Comparison of ENCODE assay signal across 1 cellular context in the genomic region with DNA sequence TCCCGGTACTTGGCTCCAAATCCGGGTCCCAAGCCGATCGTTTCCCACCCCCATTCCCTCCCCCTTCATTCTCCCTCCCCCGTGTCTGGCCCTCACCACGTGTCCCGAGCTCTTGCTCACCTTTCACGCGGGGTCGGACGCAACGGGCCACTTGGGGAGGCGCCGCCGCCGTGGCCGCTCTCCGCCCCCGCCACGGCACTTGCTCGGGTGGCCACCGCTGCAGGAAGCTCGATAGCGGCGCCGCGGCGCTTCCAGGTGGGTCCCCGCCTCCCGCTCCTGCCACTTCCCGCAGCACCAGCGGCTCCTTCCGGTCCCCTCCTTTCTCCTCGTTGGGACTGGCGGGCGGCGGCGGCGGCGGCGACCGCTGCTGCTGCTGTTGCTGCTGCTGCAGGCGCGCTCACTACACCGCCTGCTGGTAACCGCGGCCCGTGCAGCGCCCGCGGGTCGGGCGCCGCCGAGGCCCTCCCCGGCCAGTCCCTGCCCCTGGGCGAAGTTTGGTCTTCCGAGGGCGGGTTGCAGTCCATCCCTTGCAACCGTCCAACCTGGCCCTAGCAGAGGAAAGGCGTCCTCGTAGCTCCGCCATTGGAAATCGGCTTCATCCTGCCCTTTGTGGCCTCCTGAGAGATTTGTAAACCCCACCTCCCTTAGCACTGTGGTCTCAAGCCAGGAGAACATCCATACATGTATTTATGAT.
TF ChIP-seq lines count a peak whose summit lies in the region.

No MANE protein-coding gene starts in this region.

TF ChIP-seq in GM12878, 131 proteins besides CTCF, POLR2A, EP300 and RAD21 (continued from another document and continues in another):
- TF ChIP-seq NBN (IDR thresholded peaks at IDR 0.05): no peak
- TF ChIP-seq, protein P1, sequence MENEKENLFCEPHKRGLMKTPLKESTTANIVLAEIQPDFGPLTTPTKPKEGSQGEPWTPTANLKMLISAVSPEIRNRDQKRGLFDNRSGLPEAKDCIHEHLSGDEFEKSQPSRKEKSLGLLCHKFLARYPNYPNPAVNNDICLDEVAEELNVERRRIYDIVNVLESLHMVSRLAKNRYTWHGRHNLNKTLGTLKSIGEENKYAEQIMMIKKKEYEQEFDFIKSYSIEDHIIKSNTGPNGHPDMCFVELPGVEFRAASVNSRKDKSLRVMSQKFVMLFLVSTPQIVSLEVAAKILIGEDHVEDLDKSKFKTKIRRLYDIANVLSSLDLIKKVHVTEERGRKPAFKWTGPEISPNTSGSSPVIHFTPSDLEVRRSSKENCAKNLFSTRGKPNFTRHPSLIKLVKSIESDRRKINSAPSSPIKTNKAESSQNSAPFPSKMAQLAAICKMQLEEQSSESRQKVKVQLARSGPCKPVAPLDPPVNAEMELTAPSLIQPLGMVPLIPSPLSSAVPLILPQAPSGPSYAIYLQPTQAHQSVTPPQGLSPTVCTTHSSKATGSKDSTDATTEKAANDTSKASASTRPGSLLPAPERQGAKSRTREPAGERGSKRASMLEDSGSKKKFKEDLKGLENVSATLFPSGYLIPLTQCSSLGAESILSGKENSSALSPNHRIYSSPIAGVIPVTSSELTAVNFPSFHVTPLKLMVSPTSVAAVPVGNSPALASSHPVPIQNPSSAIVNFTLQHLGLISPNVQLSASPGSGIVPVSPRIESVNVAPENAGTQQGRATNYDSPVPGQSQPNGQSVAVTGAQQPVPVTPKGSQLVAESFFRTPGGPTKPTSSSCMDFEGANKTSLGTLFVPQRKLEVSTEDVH (IDR thresholded peaks at IDR 0.05; ENCODE audit: low read depth, partially characterized antibody): no peak
- no peak for TF ChIP-seq IRF4 (IDR thresholded peaks at IDR 0.05; ENCODE audit: low read depth, low read length)
- peak; percentile 2 to 82 for TF ChIP-seq EGR1 (IDR thresholded peaks at IDR 0.05; ENCODE audit: borderline replicate concordance in 1 of 2, low read depth in 2 of 2, low read length in 2 of 2)
- TF ChIP-seq CREB1 (IDR thresholded peaks at IDR 0.05; ENCODE audit: low read depth): 0 out of 2 replicates have a peak, but pooled peaks have one; percentile 25
- peak; percentile 37; the same call in 1 of the 2 replicates for TF ChIP-seq SMC3 (IDR thresholded peaks at IDR 0.05; ENCODE audit: borderline replicate concordance, low read length)
- TF ChIP-seq ZNF384 (IDR thresholded peaks at IDR 0.05; ENCODE audit: borderline replicate concordance, low read depth, low read length): no peak
- peak; percentile 39; the same call in 1 of the 2 replicates for TF ChIP-seq ZNF24 (IDR thresholded peaks at IDR 0.05)
- TF ChIP-seq, protein P2, sequence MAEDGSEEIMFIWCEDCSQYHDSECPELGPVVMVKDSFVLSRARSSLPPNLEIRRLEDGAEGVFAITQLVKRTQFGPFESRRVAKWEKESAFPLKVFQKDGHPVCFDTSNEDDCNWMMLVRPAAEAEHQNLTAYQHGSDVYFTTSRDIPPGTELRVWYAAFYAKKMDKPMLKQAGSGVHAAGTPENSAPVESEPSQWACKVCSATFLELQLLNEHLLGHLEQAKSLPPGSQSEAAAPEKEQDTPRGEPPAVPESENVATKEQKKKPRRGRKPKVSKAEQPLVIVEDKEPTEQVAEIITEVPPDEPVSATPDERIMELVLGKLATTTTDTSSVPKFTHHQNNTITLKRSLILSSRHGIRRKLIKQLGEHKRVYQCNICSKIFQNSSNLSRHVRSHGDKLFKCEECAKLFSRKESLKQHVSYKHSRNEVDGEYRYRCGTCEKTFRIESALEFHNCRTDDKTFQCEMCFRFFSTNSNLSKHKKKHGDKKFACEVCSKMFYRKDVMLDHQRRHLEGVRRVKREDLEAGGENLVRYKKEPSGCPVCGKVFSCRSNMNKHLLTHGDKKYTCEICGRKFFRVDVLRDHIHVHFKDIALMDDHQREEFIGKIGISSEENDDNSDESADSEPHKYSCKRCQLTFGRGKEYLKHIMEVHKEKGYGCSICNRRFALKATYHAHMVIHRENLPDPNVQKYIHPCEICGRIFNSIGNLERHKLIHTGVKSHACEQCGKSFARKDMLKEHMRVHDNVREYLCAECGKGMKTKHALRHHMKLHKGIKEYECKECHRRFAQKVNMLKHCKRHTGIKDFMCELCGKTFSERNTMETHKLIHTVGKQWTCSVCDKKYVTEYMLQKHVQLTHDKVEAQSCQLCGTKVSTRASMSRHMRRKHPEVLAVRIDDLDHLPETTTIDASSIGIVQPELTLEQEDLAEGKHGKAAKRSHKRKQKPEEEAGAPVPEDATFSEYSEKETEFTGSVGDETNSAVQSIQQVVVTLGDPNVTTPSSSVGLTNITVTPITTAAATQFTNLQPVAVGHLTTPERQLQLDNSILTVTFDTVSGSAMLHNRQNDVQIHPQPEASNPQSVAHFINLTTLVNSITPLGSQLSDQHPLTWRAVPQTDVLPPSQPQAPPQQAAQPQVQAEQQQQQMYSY (CRISPR knock-in tag; IDR thresholded peaks at IDR 0.05): no peak
- no peak for TF ChIP-seq ZNF274 (IDR thresholded peaks at IDR 0.05; ENCODE audit: insufficient read depth, insufficient read length)
- peak; percentile 64; the same call in 1 of the 3 replicates for TF ChIP-seq POU2F2 (IDR thresholded peaks at IDR 0.05; ENCODE audit: borderline replicate concordance, low read depth, low read length)
- no peak for TF ChIP-seq ZNF217 (IDR thresholded peaks at IDR 0.05)
- TF ChIP-seq SREBF1 (IDR thresholded peaks at IDR 0.05; ENCODE audit: low read length): no peak
- TF ChIP-seq, protein P3, sequence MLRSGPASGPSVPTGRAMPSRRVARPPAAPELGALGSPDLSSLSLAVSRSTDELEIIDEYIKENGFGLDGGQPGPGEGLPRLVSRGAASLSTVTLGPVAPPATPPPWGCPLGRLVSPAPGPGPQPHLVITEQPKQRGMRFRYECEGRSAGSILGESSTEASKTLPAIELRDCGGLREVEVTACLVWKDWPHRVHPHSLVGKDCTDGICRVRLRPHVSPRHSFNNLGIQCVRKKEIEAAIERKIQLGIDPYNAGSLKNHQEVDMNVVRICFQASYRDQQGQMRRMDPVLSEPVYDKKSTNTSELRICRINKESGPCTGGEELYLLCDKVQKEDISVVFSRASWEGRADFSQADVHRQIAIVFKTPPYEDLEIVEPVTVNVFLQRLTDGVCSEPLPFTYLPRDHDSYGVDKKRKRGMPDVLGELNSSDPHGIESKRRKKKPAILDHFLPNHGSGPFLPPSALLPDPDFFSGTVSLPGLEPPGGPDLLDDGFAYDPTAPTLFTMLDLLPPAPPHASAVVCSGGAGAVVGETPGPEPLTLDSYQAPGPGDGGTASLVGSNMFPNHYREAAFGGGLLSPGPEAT (IDR thresholded peaks at IDR 0.05; ENCODE audit: low read depth): peak; percentile 24; the same call in 1 of the 2 replicates
- TF ChIP-seq, protein P4, sequence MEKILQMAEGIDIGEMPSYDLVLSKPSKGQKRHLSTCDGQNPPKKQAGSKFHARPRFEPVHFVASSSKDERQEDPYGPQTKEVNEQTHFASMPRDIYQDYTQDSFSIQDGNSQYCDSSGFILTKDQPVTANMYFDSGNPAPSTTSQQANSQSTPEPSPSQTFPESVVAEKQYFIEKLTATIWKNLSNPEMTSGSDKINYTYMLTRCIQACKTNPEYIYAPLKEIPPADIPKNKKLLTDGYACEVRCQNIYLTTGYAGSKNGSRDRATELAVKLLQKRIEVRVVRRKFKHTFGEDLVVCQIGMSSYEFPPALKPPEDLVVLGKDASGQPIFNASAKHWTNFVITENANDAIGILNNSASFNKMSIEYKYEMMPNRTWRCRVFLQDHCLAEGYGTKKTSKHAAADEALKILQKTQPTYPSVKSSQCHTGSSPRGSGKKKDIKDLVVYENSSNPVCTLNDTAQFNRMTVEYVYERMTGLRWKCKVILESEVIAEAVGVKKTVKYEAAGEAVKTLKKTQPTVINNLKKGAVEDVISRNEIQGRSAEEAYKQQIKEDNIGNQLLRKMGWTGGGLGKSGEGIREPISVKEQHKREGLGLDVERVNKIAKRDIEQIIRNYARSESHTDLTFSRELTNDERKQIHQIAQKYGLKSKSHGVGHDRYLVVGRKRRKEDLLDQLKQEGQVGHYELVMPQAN (conservative IDR thresholded peaks at IDR 0.05): peak; percentile 70
- peak; percentile 88; the same call in 1 of the 2 replicates for TF ChIP-seq CBX5 (IDR thresholded peaks at IDR 0.05; ENCODE audit: low read depth)
- TF ChIP-seq, protein P5, sequence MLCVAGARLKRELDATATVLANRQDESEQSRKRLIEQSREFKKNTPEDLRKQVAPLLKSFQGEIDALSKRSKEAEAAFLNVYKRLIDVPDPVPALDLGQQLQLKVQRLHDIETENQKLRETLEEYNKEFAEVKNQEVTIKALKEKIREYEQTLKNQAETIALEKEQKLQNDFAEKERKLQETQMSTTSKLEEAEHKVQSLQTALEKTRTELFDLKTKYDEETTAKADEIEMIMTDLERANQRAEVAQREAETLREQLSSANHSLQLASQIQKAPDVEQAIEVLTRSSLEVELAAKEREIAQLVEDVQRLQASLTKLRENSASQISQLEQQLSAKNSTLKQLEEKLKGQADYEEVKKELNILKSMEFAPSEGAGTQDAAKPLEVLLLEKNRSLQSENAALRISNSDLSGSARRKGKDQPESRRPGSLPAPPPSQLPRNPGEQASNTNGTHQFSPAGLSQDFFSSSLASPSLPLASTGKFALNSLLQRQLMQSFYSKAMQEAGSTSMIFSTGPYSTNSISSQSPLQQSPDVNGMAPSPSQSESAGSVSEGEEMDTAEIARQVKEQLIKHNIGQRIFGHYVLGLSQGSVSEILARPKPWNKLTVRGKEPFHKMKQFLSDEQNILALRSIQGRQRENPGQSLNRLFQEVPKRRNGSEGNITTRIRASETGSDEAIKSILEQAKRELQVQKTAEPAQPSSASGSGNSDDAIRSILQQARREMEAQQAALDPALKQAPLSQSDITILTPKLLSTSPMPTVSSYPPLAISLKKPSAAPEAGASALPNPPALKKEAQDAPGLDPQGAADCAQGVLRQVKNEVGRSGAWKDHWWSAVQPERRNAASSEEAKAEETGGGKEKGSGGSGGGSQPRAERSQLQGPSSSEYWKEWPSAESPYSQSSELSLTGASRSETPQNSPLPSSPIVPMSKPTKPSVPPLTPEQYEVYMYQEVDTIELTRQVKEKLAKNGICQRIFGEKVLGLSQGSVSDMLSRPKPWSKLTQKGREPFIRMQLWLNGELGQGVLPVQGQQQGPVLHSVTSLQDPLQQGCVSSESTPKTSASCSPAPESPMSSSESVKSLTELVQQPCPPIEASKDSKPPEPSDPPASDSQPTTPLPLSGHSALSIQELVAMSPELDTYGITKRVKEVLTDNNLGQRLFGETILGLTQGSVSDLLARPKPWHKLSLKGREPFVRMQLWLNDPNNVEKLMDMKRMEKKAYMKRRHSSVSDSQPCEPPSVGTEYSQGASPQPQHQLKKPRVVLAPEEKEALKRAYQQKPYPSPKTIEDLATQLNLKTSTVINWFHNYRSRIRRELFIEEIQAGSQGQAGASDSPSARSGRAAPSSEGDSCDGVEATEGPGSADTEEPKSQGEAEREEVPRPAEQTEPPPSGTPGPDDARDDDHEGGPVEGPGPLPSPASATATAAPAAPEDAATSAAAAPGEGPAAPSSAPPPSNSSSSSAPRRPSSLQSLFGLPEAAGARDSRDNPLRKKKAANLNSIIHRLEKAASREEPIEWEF (IDR thresholded peaks at IDR 0.05; ENCODE audit: insufficient replicate concordance, low read depth, low read length): no peak
- TF ChIP-seq, protein P6, sequence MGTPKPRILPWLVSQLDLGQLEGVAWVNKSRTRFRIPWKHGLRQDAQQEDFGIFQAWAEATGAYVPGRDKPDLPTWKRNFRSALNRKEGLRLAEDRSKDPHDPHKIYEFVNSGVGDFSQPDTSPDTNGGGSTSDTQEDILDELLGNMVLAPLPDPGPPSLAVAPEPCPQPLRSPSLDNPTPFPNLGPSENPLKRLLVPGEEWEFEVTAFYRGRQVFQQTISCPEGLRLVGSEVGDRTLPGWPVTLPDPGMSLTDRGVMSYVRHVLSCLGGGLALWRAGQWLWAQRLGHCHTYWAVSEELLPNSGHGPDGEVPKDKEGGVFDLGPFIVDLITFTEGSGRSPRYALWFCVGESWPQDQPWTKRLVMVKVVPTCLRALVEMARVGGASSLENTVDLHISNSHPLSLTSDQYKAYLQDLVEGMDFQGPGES (IDR thresholded peaks at IDR 0.05): no peak
- peak; percentile 70 to 74 for TF ChIP-seq IKZF2 (IDR thresholded peaks at IDR 0.05)
- TF ChIP-seq STAT3 (IDR thresholded peaks at IDR 0.05; ENCODE audit: low read depth, low read length): no peak
- TF ChIP-seq, protein P7, sequence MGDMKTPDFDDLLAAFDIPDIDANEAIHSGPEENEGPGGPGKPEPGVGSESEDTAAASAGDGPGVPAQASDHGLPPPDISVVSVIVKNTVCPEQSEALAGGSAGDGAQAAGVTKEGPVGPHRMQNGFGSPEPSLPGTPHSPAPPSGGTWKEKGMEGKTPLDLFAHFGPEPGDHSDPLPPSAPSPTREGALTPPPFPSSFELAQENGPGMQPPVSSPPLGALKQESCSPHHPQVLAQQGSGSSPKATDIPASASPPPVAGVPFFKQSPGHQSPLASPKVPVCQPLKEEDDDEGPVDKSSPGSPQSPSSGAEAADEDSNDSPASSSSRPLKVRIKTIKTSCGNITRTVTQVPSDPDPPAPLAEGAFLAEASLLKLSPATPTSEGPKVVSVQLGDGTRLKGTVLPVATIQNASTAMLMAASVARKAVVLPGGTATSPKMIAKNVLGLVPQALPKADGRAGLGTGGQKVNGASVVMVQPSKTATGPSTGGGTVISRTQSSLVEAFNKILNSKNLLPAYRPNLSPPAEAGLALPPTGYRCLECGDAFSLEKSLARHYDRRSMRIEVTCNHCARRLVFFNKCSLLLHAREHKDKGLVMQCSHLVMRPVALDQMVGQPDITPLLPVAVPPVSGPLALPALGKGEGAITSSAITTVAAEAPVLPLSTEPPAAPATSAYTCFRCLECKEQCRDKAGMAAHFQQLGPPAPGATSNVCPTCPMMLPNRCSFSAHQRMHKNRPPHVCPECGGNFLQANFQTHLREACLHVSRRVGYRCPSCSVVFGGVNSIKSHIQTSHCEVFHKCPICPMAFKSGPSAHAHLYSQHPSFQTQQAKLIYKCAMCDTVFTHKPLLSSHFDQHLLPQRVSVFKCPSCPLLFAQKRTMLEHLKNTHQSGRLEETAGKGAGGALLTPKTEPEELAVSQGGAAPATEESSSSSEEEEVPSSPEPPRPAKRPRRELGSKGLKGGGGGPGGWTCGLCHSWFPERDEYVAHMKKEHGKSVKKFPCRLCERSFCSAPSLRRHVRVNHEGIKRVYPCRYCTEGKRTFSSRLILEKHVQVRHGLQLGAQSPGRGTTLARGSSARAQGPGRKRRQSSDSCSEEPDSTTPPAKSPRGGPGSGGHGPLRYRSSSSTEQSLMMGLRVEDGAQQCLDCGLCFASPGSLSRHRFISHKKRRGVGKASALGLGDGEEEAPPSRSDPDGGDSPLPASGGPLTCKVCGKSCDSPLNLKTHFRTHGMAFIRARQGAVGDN (IDR thresholded peaks at IDR 0.05): peak; percentile 64
- TF ChIP-seq, protein P8, sequence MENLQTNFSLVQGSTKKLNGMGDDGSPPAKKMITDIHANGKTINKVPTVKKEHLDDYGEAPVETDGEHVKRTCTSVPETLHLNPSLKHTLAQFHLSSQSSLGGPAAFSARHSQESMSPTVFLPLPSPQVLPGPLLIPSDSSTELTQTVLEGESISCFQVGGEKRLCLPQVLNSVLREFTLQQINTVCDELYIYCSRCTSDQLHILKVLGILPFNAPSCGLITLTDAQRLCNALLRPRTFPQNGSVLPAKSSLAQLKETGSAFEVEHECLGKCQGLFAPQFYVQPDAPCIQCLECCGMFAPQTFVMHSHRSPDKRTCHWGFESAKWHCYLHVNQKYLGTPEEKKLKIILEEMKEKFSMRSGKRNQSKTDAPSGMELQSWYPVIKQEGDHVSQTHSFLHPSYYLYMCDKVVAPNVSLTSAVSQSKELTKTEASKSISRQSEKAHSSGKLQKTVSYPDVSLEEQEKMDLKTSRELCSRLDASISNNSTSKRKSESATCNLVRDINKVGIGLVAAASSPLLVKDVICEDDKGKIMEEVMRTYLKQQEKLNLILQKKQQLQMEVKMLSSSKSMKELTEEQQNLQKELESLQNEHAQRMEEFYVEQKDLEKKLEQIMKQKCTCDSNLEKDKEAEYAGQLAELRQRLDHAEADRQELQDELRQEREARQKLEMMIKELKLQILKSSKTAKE (IDR thresholded peaks at IDR 0.05; ENCODE audit: low read depth, poor library complexity, severe bottlenecking): no peak
- no peak for TF ChIP-seq NRF1 (conservative IDR thresholded peaks at IDR 0.05; ENCODE audit: low read depth, low read length)
